In the genomic region with DNA sequence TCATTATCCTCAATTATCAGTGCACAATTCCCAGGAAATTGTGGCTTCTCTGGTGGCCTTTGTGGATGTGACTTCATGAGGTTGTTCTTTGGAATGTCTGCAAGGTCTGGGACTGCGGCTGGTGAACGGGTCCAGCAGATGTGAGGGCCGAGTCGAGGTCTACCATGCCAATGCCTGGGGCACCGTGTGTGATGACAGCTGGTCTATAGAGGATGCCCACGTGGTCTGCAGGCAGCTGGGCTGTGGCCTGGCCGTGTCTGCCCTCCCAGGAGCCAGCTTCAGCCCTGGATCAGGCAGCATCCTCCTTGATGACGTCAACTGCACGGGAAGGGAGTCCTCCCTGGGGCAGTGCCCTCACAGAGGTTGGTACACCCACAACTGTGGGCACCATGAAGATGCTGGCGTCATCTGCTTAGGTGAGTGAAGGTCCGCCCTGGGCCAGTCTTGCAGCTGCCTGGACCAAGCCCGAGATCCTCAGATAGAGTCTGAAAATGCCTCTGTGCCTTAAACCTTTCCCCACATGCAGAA, we compare ENCODE assay signal across 28 cellular contexts. TPM values are rescaled to one million over a fixed set of nuclear protein-coding genes. Genes with fewer than 3 reads are reported as not detected.
"Had no signal": no experiment of that assay in that cellular context is flagged by ENCODE, and none has a peak within 500 bp of the region (broad histone marks: within the 10 kb centered on the region; RNA-seq: fewer than 3 reads in every experiment).

No MANE protein-coding gene starts in this region.

- H3K9me3 Mint-ChIP-seq: natural killer cell; nephron progenitor cell; neural progenitor cell; stimulated activated naive B cell treated with anti-CD40 and anti-IgM and Interleukin-4, amounts not matched to agents 10 μg/mL and 1 μg/mL and 100 μg/mL, for 72 hours had no signal

- H3K27ac Mint-ChIP-seq: immature natural killer cell; natural killer cell; nephron progenitor cell; neural progenitor cell; progenitor cell of endocrine pancreas; stimulated activated naive B cell treated with anti-CD40 and anti-IgM and Interleukin-4, amounts not matched to agents 10 μg/mL and 1 μg/mL and 100 μg/mL, for 72 hours had no signal

- H3K4me3 Mint-ChIP-seq: immature natural killer cell; naive B cell; natural killer cell; nephron progenitor cell; neural progenitor cell; stimulated activated naive B cell treated with anti-CD40 and anti-IgM and Interleukin-4, amounts not matched to agents 10 μg/mL and 1 μg/mL and 100 μg/mL, for 72 hours had no signal

- H3K4me1 Mint-ChIP-seq: immature natural killer cell; naive B cell; natural killer cell; nephron progenitor cell; neural progenitor cell; stimulated activated naive B cell treated with anti-CD40 and anti-IgM and Interleukin-4, amounts not matched to agents 10 μg/mL and 1 μg/mL and 100 μg/mL, for 72 hours had no signal

- H3K36me3 Mint-ChIP-seq: immature natural killer cell; naive B cell; natural killer cell; neural progenitor cell; stimulated activated naive B cell treated with anti-CD40 and anti-IgM and Interleukin-4, amounts not matched to agents 10 μg/mL and 1 μg/mL and 100 μg/mL, for 72 hours had no signal

- H3K9me3 ChIP-seq: left lung, lower lobe of right lung, ovary, right atrium auricular region, right lobe of liver, stomach, testis, thyroid gland, transverse colon, upper lobe of left lung, vagina had no signal

- ATAC-seq: left colon; left lung; lower lobe of right lung; natural killer cell; stimulated activated naive B cell treated with anti-CD40 and anti-IgM and Interleukin-4, amounts not matched to agents 10 μg/mL and 1 μg/mL and 100 μg/mL, for 72 hours; stimulated activated naive CD8-positive, alpha-beta T cell treated with anti-CD3 and anti-CD28 coated beads, Interleukin-15, Interleukin-2, amounts not matched to agents 100 U/mL and 50 U/mL, for 24 hours had no signal

- DNase-seq: hypothalamus; immature natural killer cell; kidney; left colon; left lung; lower lobe of right lung; mammary epithelial cell; mesenchymal stem cell; naive B cell; natural killer cell; nephron progenitor cell; ovary; right lobe of liver; stimulated activated CD4-positive, alpha-beta T cell treated with anti-CD3 and anti-CD28 coated beads, Interleukin-12 subunit alpha, Interleukin-12 subunit beta, amount 100 ng/mL, for 4 hours; stimulated activated CD4-positive, alpha-beta T cell treated with anti-CD3 and anti-CD28 coated beads, Interleukin-15, amount 100 ng/mL, for 24 hours; stimulated activated CD4-positive, alpha-beta T cell treated with anti-CD3 and anti-CD28 coated beads, Interleukin-2, amount 100 ng/mL, for 24 hours; stimulated activated CD4-positive, alpha-beta T cell treated with anti-CD3 and anti-CD28 coated beads, Interleukin-4, amount 100 ng/mL, for 1 hour; stimulated activated naive B cell treated with anti-CD40 and anti-IgM and Interleukin-4, amounts not matched to agents 10 μg/mL and 1 μg/mL and 100 μg/mL, for 72 hours; stimulated activated naive CD8-positive, alpha-beta T cell treated with anti-CD3 and anti-CD28 coated beads, Interleukin-15, Interleukin-2, amounts not matched to agents 100 U/mL and 50 U/mL, for 24 hours; stomach; testis; thyroid gland; transverse colon had no signal

RNA-seq across cellular contexts. Expression of a gene that starts 46.9 kb away (rescaled TPM):
- total RNA-seq: progenitor cell of endocrine pancreas, vagina had no signal
